Comparison of ENCODE assay signal across 9 cellular contexts in the genomic region with DNA sequence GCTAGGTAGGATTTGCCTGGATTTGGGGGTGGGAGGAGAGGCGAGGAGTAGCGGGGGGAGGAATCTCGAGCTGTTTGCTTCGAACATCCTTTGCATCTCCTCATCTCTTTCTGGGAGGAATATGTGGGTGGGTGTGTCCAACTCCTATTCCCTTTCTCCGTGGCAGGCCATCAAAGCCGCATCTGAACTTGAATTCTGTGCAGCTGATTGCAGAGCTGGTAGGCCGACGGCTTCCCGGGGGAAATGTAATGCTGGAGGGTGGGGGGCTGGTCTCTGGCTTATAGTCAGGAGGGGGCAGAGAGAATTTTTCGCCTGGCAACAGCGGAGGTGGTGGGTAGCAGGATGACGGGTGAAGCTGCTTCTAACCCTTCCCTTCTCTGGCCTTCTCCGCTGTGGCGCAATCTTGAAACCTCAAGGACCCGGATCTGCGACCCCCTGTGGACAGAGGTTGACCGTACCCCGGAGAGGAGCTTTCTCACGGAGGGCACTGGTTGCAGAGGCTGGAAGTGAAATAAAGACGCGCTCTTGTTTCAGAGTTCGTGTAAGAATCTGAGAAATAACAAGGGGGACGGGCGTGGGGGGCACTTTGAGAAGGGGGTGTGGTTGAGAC. TPM values are rescaled to one million over a fixed set of nuclear protein-coding genes. Genes with fewer than 3 reads are reported as not detected.
A peak's percentile ranks its signal among the peaks of the same experiment; 100 is the strongest.
DNase-seq lines count a peak whose midpoint lies in the region; ATAC-seq and TF ChIP-seq lines count a peak whose summit lies in the region.
"Had no signal": no experiment of that assay in that cellular context is flagged by ENCODE, and none has a peak within 500 bp of the region (broad histone marks: within the 10 kb centered on the region; RNA-seq: fewer than 3 reads in every experiment).

No MANE protein-coding gene starts in this region.

- no peak overlapping the region for H3K27ac Mint-ChIP-seq in endodermal cell

- intact Hi-C loops in left lung (cut with DNase I), result no loop called here

- H3K9ac ChIP-seq in endodermal cell (ENCODE audit: extremely low read depth, low read length, poor library complexity, severe bottlenecking), result peak overlapping the region; percentile 15
- H3K9ac ChIP-seq in rectal smooth muscle tissue (ENCODE audit: low read length), result no peak overlapping the region

- H3K4me3 ChIP-seq in endodermal cell (ENCODE audit: low read length), result peak overlapping the region; percentile 72
- peak overlapping the region; percentile 45 for H3K4me3 ChIP-seq in rectal smooth muscle tissue (ENCODE audit: low read length)
- H3K4me3 ChIP-seq in left lung, result no peak overlapping the region

- H3K36me3 ChIP-seq in endodermal cell (ENCODE audit: control insufficient read depth, insufficient read depth, low read length) (no peaks in the 10 kb centered on the region), rectal smooth muscle tissue (ENCODE audit: control insufficient read depth, insufficient read depth, low read length) (no peaks in the 10 kb centered on the region), left lung (no peaks in the 10 kb centered on the region)

- peak overlapping the region; percentile 59 for H3K4me3 Mint-ChIP-seq in endodermal cell

- H3K27me3 ChIP-seq in endodermal cell (ENCODE audit: control insufficient read depth, insufficient read depth, low read length, poor library complexity, severe bottlenecking) (peaks cover 70% of the 10 kb centered on the region), rectal smooth muscle tissue (ENCODE audit: control insufficient read depth, insufficient read depth, low read length) (peaks cover 3% of the 10 kb centered on the region), left lung (peaks cover 39 to 70% of the 10 kb centered on the region in 2 donors)

- H3K27me3 Mint-ChIP-seq in endodermal cell (ENCODE audit: insufficient read depth), result peaks cover 85% of the 10 kb centered on the region

- ATAC-seq in left lung, result no peak

- H3K27ac ChIP-seq in endodermal cell (ENCODE audit: low read depth, low read length), result no peak overlapping the region
- no peak overlapping the region for H3K27ac ChIP-seq in rectal smooth muscle tissue (ENCODE audit: low read depth, low read length)
- H3K27ac ChIP-seq in left lung, result no peak overlapping the region

- H3K36me3 Mint-ChIP-seq in endodermal cell (ENCODE audit: low read depth), result no peaks in the 10 kb centered on the region

- peaks cover 65% of the 10 kb centered on the region for H3K9me3 Mint-ChIP-seq in endodermal cell

- TF ChIP-seq CTCF in endodermal cell (conservative IDR thresholded peaks at IDR 0.05) (no peak), left lung (IDR thresholded peaks at IDR 0.05) (no peak)

- H3K4me1 ChIP-seq in endodermal cell (ENCODE audit: control insufficient read depth, insufficient read depth, low read length) (no peaks in the 10 kb centered on the region), rectal smooth muscle tissue (ENCODE audit: control insufficient read depth, insufficient read depth, low read length) (no peaks in the 10 kb centered on the region), left lung (no peaks in the 10 kb centered on the region)

- H3K4me1 Mint-ChIP-seq in endodermal cell, result no peaks in the 10 kb centered on the region

- H3K9me3 ChIP-seq in endodermal cell (ENCODE audit: control insufficient read depth, low read length), result peaks cover 8% of the 10 kb centered on the region
- H3K9me3 ChIP-seq in left lung, result no peaks in the 10 kb centered on the region

- in situ Hi-C loops in G401 (cut with HindIII; ENCODE audit: low sequenced_read_pairs), result no loop called here

- WGBS in endodermal cell (ENCODE audit: insufficient coverage in 1 of 2, insufficient read length in 1 of 2), 2 experiments, result 2% methylated on average over 19 of the region's 24 CpGs; no CpG with 5 or more reads in 1 of the 2 experiments

- DNase-seq in G401 (ENCODE audit: low spot score) (peak; percentile 33), NCI-H2227 (lab: John Stamatoyannopoulos, UW; ENCODE audit: unreplicated experiment) (peak; percentile 49), endodermal cell (peak; percentile 73), SKM-1 (lab: John Stamatoyannopoulos, UW; ENCODE audit: unreplicated experiment) (no peak), NCI-H2081 (lab: John Stamatoyannopoulos, UW) (no peak), left lung (no peak)
- DNase-seq: SHP77 had no signal

RNA-seq across cellular contexts. Expression of gene ZCCHC12, which starts 0.7 kb away (rescaled TPM):
- total RNA-seq in G401 (2014; rRNA removed; shearing (Covaris generic)), result not detected in 2 replicates
- total RNA-seq in endodermal cell (1 to 10 TPM; 2.1 to 4.2 TPM), left lung (under 1 TPM in 1 of 2 donors, not detected in 1; 0.55 TPM)
- 3.6 TPM for polyA plus RNA-seq in endodermal cell (2013, experiment 1 of 2)
- 2.6 TPM for polyA plus RNA-seq in endodermal cell (2013, experiment 2 of 2)
- total RNA-seq: mononuclear cell had no signal

Comparison
In these comparisons a context has a peak if more than half of its experiments do, and no peak if none do; other contexts are left out.
1. DNase-seq: peak in G401 (single experiment), NCI-H2227 (single experiment) and endodermal cell (single experiment); none in SKM-1 (single experiment), NCI-H2081 (0 of 2) and left lung (0 of 2).
2. H3K4me3 ChIP-seq: peak in endodermal cell (single experiment) and rectal smooth muscle tissue (single experiment); none in left lung (0 of 2).